In the genomic region with DNA sequence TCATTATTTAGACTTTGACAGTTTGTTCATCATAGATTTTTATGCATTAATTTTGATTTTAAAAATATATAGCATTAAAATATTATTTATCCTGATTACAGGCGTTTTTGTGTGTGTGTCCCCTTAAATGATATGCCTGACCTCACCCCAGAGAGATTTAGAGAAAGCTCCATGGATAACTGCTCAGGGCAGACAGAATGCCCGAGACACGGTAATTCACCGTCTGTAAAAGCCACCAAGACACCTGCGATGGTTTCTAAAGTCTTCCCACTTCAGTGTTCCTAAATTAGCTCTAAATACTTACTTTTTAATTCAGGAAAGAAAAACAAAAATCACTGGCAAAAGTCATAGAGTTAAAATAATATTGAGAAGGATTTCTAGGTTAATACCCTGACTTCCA, we compare ENCODE assay signal across 14 cellular contexts.
DNase-seq lines count a peak whose midpoint lies in the region; ATAC-seq, FAIRE-seq and TF ChIP-seq lines count a peak whose summit lies in the region.
"Had no signal": no experiment of that assay in that cellular context is flagged by ENCODE, and none has a peak within 500 bp of the region (broad histone marks: within the 10 kb centered on the region; RNA-seq: fewer than 3 reads in every experiment).

No MANE protein-coding gene starts in this region.

- H3K9me3 ChIP-seq in MM.1S (replicated peaks; ENCODE audit: insufficient read depth, low read length) (no peaks in the 10 kb centered on the region), smooth muscle cell (replicated peaks; ENCODE audit: low read depth) (no peaks in the 10 kb centered on the region), prostate gland (no peaks in the 10 kb centered on the region), colonic mucosa (no peaks in the 10 kb centered on the region)
- H3K9me3 ChIP-seq: heart left ventricle had no signal

- H3K27me3 ChIP-seq in MM.1S (replicated peaks; ENCODE audit: insufficient read depth, low read length) (0 out of 2 replicates have a peak, but pooled peaks cover 11% of the 10 kb centered on the region), smooth muscle cell (ENCODE audit: low read depth) (no peaks in the 10 kb centered on the region), prostate gland (replicated peaks; ENCODE audit: insufficient read depth) (no peaks in the 10 kb centered on the region), colonic mucosa (no peaks in the 10 kb centered on the region)

- intact Hi-C loops in activated naive CD4-positive, alpha-beta T cell treated with anti-CD3 and anti-CD28 coated beads for 36 hours (cut with micrococcal nuclease) = loop anchor here (1.0 to 10.0 kb wide), 12 partner anchors 57 to 706 kb away; no protein-coding TSS in a partner anchor
- intact Hi-C loops in prostate gland (cut with DNase I) = loop anchor here (2.0 to 10.0 kb wide), 3 partner anchors 345 to 653 kb away; no protein-coding TSS in a partner anchor
- intact Hi-C loops in colonic mucosa (cut with DNase I) = loop anchor here (2.0 to 5.0 kb wide), 3 partner anchors 347 to 652 kb away; no protein-coding TSS in a partner anchor

- H3K9ac ChIP-seq in MM.1S (ENCODE audit: low read length) = no peak overlapping the region
- H3K9ac ChIP-seq in smooth muscle cell (ENCODE audit: low read depth) = peak overlapping the region; percentile 59
- no peak overlapping the region for H3K9ac ChIP-seq in colonic mucosa (ENCODE audit: low read depth in 2 of 2, low read length in 2 of 2)

- H3K4me2 ChIP-seq in MM.1S (ENCODE audit: low read depth, low read length) = peak overlapping the region; percentile 23; the same call in 1 of the 2 replicates
- H3K4me2 ChIP-seq in smooth muscle cell = peak overlapping the region; percentile 81

- no peaks in the 10 kb centered on the region for H3K9me3 Mint-ChIP-seq in activated naive CD4-positive, alpha-beta T cell treated with anti-CD3 and anti-CD28 coated beads for 36 hours
- no peaks in the 10 kb centered on the region for H3K9me3 Mint-ChIP-seq in activated T-helper 17 cell treated with anti-CD3 and anti-CD28 coated beads, Interleukin-2, amount 50 U/mL, for 72 hours
- H3K9me3 Mint-ChIP-seq: nephron progenitor cell; T-helper 1 cell treated with Interleukin-12 subunit alpha and Interleukin-12 subunit beta and Interleukin-4 antibody, amounts not matched to agents 30 μg/mL and 1 μg/mL, for 36 hours had no signal

- H2AFZ ChIP-seq in MM.1S (ENCODE audit: low read length) (no peak overlapping the region), smooth muscle cell (ENCODE audit: low read depth) (peak overlapping the region; percentile 45)

- H3K9me2 ChIP-seq in MM.1S (replicated peaks; ENCODE audit: insufficient read depth, low read length) = no peaks in the 10 kb centered on the region

- TF ChIP-seq CTCF in MM.1S (IDR thresholded peaks at IDR 0.05; ENCODE audit: low read length) (no peak), smooth muscle cell (IDR thresholded peaks at IDR 0.05; ENCODE audit: borderline replicate concordance, insufficient read depth, poor library complexity, severe bottlenecking) (no peak), prostate gland (IDR thresholded peaks at IDR 0.05) (no peak), colonic mucosa (IDR thresholded peaks at IDR 0.05) (no peak)

- H3K4me1 ChIP-seq in MM.1S (ENCODE audit: low read length) (0 out of 2 replicates have a peak, but pooled peaks cover 6% of the 10 kb centered on the region), smooth muscle cell (ENCODE audit: low read depth) (peaks cover 36% of the 10 kb centered on the region), prostate gland (replicated peaks) (no peaks in the 10 kb centered on the region), colonic mucosa (no peaks in the 10 kb centered on the region)

- H3F3A ChIP-seq in MM.1S (ENCODE audit: insufficient read depth, low read length) = no peaks in the 10 kb centered on the region
- peaks cover 36% of the 10 kb centered on the region for H3F3A ChIP-seq in smooth muscle cell (ENCODE audit: low read depth)

- no peaks in the 10 kb centered on the region for H3K36me3 ChIP-seq in MM.1S (replicated peaks; ENCODE audit: insufficient read depth, low read length)
- no peaks in the 10 kb centered on the region for H3K36me3 ChIP-seq in smooth muscle cell (ENCODE audit: low read depth)
- no peaks in the 10 kb centered on the region for H3K36me3 ChIP-seq in prostate gland
- no peaks in the 10 kb centered on the region for H3K36me3 ChIP-seq in colonic mucosa
- H3K36me3 ChIP-seq: cardiac muscle cell, heart left ventricle had no signal

- peaks cover 24% of the 10 kb centered on the region for H3K4me1 Mint-ChIP-seq in activated naive CD4-positive, alpha-beta T cell treated with anti-CD3 and anti-CD28 coated beads for 36 hours (ENCODE audit: low read depth)
- H3K4me1 Mint-ChIP-seq in activated T-helper 17 cell treated with anti-CD3 and anti-CD28 coated beads, Interleukin-2, amount 50 U/mL, for 72 hours = peaks cover 23% of the 10 kb centered on the region

- CTCF ChIA-PET in activated naive CD4-positive, alpha-beta T cell treated with anti-CD3 and anti-CD28 coated beads for 36 hours (lab: Charles Lee) = interaction anchor here (0.6 to 3.7 kb wide), 16 partner anchors 41 to 655 kb away, joined by 3 to 22 read pairs (median 4); no protein-coding TSS in a partner anchor

- peak overlapping the region; percentile 27 for H3K27ac Mint-ChIP-seq in activated naive CD4-positive, alpha-beta T cell treated with anti-CD3 and anti-CD28 coated beads for 36 hours
- H3K27ac Mint-ChIP-seq in activated T-helper 17 cell treated with anti-CD3 and anti-CD28 coated beads, Interleukin-2, amount 50 U/mL, for 72 hours = no peak overlapping the region
- H3K27ac Mint-ChIP-seq: nephron progenitor cell; T-helper 1 cell treated with Interleukin-12 subunit alpha and Interleukin-12 subunit beta and Interleukin-4 antibody, amounts not matched to agents 30 μg/mL and 1 μg/mL, for 36 hours had no signal

- H3K27ac ChIP-seq in MM.1S (ENCODE audit: low read length) (no peak overlapping the region), smooth muscle cell (ENCODE audit: low read depth) (peak overlapping the region; percentile 88), prostate gland (no peak overlapping the region), colonic mucosa (no peak overlapping the region)
- H3K27ac ChIP-seq: cardiac muscle cell had no signal

- peak overlapping the region; percentile 22 for H3K4me3 Mint-ChIP-seq in activated naive CD4-positive, alpha-beta T cell treated with anti-CD3 and anti-CD28 coated beads for 36 hours
- H3K4me3 Mint-ChIP-seq in activated T-helper 17 cell treated with anti-CD3 and anti-CD28 coated beads, Interleukin-2, amount 50 U/mL, for 72 hours = peak overlapping the region; percentile 56
- H3K4me3 Mint-ChIP-seq: nephron progenitor cell; T-helper 1 cell treated with Interleukin-12 subunit alpha and Interleukin-12 subunit beta and Interleukin-4 antibody, amounts not matched to agents 30 μg/mL and 1 μg/mL, for 36 hours had no signal

- no peaks in the 10 kb centered on the region for H3K27me3 Mint-ChIP-seq in activated naive CD4-positive, alpha-beta T cell treated with anti-CD3 and anti-CD28 coated beads for 36 hours (ENCODE audit: low read depth)
- H3K27me3 Mint-ChIP-seq in activated T-helper 17 cell treated with anti-CD3 and anti-CD28 coated beads, Interleukin-2, amount 50 U/mL, for 72 hours = no peaks in the 10 kb centered on the region

- H4K20me1 ChIP-seq in MM.1S (ENCODE audit: insufficient read depth, low read length) (no peaks in the 10 kb centered on the region), smooth muscle cell (ENCODE audit: low read depth) (no peaks in the 10 kb centered on the region)

- FAIRE-seq in frontal cortex (lab: Jason Lieb, UNC) = no peak

- H3K79me2 ChIP-seq in MM.1S (ENCODE audit: low read length) = no peaks in the 10 kb centered on the region
- no peaks in the 10 kb centered on the region for H3K79me2 ChIP-seq in smooth muscle cell (ENCODE audit: low read depth)

- H3K36me3 Mint-ChIP-seq in activated naive CD4-positive, alpha-beta T cell treated with anti-CD3 and anti-CD28 coated beads for 36 hours (ENCODE audit: low read depth) = no peaks in the 10 kb centered on the region
- H3K36me3 Mint-ChIP-seq in activated T-helper 17 cell treated with anti-CD3 and anti-CD28 coated beads, Interleukin-2, amount 50 U/mL, for 72 hours (ENCODE audit: low read depth) = no peaks in the 10 kb centered on the region

- no peak for ATAC-seq in activated T-helper 17 cell treated with anti-CD3 and anti-CD28 coated beads, Interleukin-2, amount 50 U/mL, for 72 hours (replicated peaks)

- WGBS in smooth muscle cell (ENCODE audit: low lambda C conversion rate) = 39% methylated on average over 5 of the region's 5 CpGs
- WGBS in prostate gland = 77% methylated on average over 5 of the region's 5 CpGs

- DNase-seq in activated naive CD4-positive, alpha-beta T cell treated with anti-CD3 and anti-CD28 coated beads for 36 hours = no peak
- no peak for DNase-seq in activated naive CD4-positive, alpha-beta T cell treated with Interleukin-2 at 50 U/mL for 16 hours
- DNase-seq in MM.1S (no peak), smooth muscle cell (lab: John Stamatoyannopoulos, UW; ENCODE audit: unreplicated experiment) (no peak), frontal cortex (ENCODE audit: low spot score in 2 of 2) (no peak), prostate gland (ENCODE audit: low spot score) (no peak), colonic mucosa (no peak)
- DNase-seq: activated CD4-positive, alpha-beta T cell treated with anti-CD3 and anti-CD28 coated beads for 1 hour; nephron progenitor cell; substantia nigra had no signal

- no peak for TF ChIP-seq POLR2A in prostate gland (IDR thresholded peaks at IDR 0.05)

- H3K4me3 ChIP-seq in MM.1S (ENCODE audit: low read length) (no peak overlapping the region), smooth muscle cell (no peak overlapping the region), prostate gland (no peak overlapping the region), colonic mucosa (no peak overlapping the region)
- H3K4me3 ChIP-seq: cardiac muscle cell had no signal
